Comparison of ENCODE assay signal across 12 cellular contexts in genomic region chr6:85580104-85580877, GRCh38. TPM values are rescaled to one million over a fixed set of nuclear protein-coding genes. Genes with fewer than 3 reads are reported as not detected.
DNase-seq lines count a peak whose midpoint lies in the region; ATAC-seq, FAIRE-seq and TF ChIP-seq lines count a peak whose summit lies in the region.
"Had no signal": no experiment of that assay in that cellular context is flagged by ENCODE, and none has a peak within 500 bp of the region (broad histone marks: within the 10 kb centered on the region; RNA-seq: fewer than 3 reads in every experiment).

No MANE protein-coding gene starts in this region.

- in situ Hi-C loops in GM23248 (cut with MboI), result no loop called here

- ATAC-seq in GM18498 (IDR thresholded peaks at IDR 0.05; ENCODE audit: unreplicated experiment), result peak; percentile 13

- peaks cover 15% of the 10 kb centered on the region for H4K20me1 ChIP-seq in GM23248 (ENCODE audit: insufficient read depth)

- no peak for TF ChIP-seq RAD21 in liver (IDR thresholded peaks at IDR 0.05)

- H3K4me2 ChIP-seq in GM23248 (ENCODE audit: unreplicated experiment), result no peak overlapping the region

- peaks cover 33% of the 10 kb centered on the region for H3K4me1 Mint-ChIP-seq in HFFc6 (ENCODE audit: low read depth)

- peaks cover 49% of the 10 kb centered on the region for H3K36me3 Mint-ChIP-seq in HFFc6 (ENCODE audit: low read depth)

- TF ChIP-seq CTCF in HFFc6 (IDR thresholded peaks at IDR 0.05) (no peak), adrenal gland (IDR thresholded peaks at IDR 0.05) (no peak), liver (IDR thresholded peaks at IDR 0.05; ENCODE audit: low read depth, low read length, missing input control) (no peak), prostate gland (IDR thresholded peaks at IDR 0.05) (no peak)

- intact Hi-C loops in adrenal gland (cut with DNase I), result no loop called here
- intact Hi-C loops in prostate gland (cut with DNase I), result no loop called here

- peak overlapping the region; percentile 46; the same call in 1 of the 2 replicates for H3K27ac Mint-ChIP-seq in HFFc6

- no peak overlapping the region for H2AFZ ChIP-seq in GM23248

- H3K4me3 ChIP-seq in adrenal gland (no peak overlapping the region), liver (ENCODE audit: low read depth in 1 of 3, low read length in 3 of 3) (no peak overlapping the region), prostate gland (no peak overlapping the region), GM23248 (no peak overlapping the region)

- FAIRE-seq in H54 (lab: Jason Lieb, UNC), result no peak
- FAIRE-seq: islet of Langerhans had no signal

- H3K9me3 Mint-ChIP-seq in HFFc6, result peaks cover 43% of the 10 kb centered on the region

- no peaks in the 10 kb centered on the region for H3K36me3 ChIP-seq in adrenal gland (replicated peaks in 1 of 2)
- H3K36me3 ChIP-seq in liver (ENCODE audit: control insufficient read depth in 4 of 4, insufficient read depth in 3 of 4, low read depth in 1 of 4, low read length in 3 of 4), result no peaks in the 10 kb centered on the region
- no peaks in the 10 kb centered on the region for H3K36me3 ChIP-seq in prostate gland
- H3K36me3 ChIP-seq in GM23248 (ENCODE audit: low read depth), result no peaks in the 10 kb centered on the region

- H3F3A ChIP-seq in GM23248 (ENCODE audit: insufficient read depth), result peaks cover 18% of the 10 kb centered on the region; the same call in 1 of the 2 replicates

- no peaks in the 10 kb centered on the region for H3K27me3 ChIP-seq in adrenal gland
- H3K27me3 ChIP-seq in liver (ENCODE audit: control insufficient read depth in 4 of 4, insufficient read depth in 4 of 4, low read length in 3 of 4), result no peaks in the 10 kb centered on the region
- H3K27me3 ChIP-seq in prostate gland (replicated peaks; ENCODE audit: insufficient read depth), result no peaks in the 10 kb centered on the region
- no peaks in the 10 kb centered on the region for H3K27me3 ChIP-seq in GM23248 (replicated peaks; ENCODE audit: insufficient read depth)

- peaks cover 0 to 15% (median 0%) of the 10 kb centered on the region in 3 donors for H3K9me3 ChIP-seq in adrenal gland (replicated peaks in 1 of 3)
- no peaks in the 10 kb centered on the region for H3K9me3 ChIP-seq in liver (ENCODE audit: control insufficient read depth in 4 of 4, low read length in 3 of 4)
- H3K9me3 ChIP-seq in prostate gland, result no peaks in the 10 kb centered on the region
- H3K9me3 ChIP-seq in GM23248 (ENCODE audit: low read depth), result no peaks in the 10 kb centered on the region

- WGBS in adrenal gland, 4 donors, result 84 to 87% (median 86%) methylated on average over 4 to 5 of the region's 5 CpGs
- WGBS in liver, result 84% methylated on average over 5 of the region's 5 CpGs
- WGBS in prostate gland, result 89% methylated on average over 5 of the region's 5 CpGs
- 94 to 99% methylated on average over 5 of the region's 5 CpGs for WGBS in GM23248 (ENCODE audit: low coverage in 1 of 2, low lambda C conversion rate in 2 of 2, missing lambda C conversion rate in 2 of 2), 2 experiments

- H3K4me1 ChIP-seq in adrenal gland (replicated peaks in 1 of 2) (peaks cover 6 to 33% of the 10 kb centered on the region in 2 donors), liver (ENCODE audit: control insufficient read depth in 4 of 4, insufficient read depth in 4 of 4, low read length in 3 of 4) (peaks cover 12 to 50% (median 26%) of the 10 kb centered on the region in 4 donors), prostate gland (replicated peaks) (no peaks in the 10 kb centered on the region), GM23248 (ENCODE audit: insufficient read depth) (peaks cover 20% of the 10 kb centered on the region; the same call in 1 of the 2 replicates)

- H3K79me2 ChIP-seq in GM23248 (ENCODE audit: insufficient read depth), result peaks cover 100% of the 10 kb centered on the region

- H3K9ac ChIP-seq in liver (ENCODE audit: low read depth in 1 of 2, low read length in 2 of 2) (no peak overlapping the region), GM23248 (no peak overlapping the region)

- no peaks in the 10 kb centered on the region for H3K9me2 ChIP-seq in GM23248 (ENCODE audit: insufficient read depth)

- DNase-seq in HFFc6 (no peak), adrenal gland (peak in 4 of 7 donors; percentile 19 to 35 (median 25)), AML-193 (lab: John Stamatoyannopoulos, UW) (no peak), prostate gland (ENCODE audit: low spot score) (no peak), GM23248 (no peak), H54 (ENCODE audit: insufficient read length, low spot score) (no peak)
- DNase-seq: activated CD8-positive, alpha-beta memory T cell treated with anti-CD3 and anti-CD28 coated beads, Interleukin-2, amount 50 U/mL, for 48 hours; DND-41; NCI-H2227 treated with DMSO at 0.1 percent for 48 hours had no signal

- TF ChIP-seq POLR2A in adrenal gland (IDR thresholded peaks at IDR 0.05), result no peak
- TF ChIP-seq POLR2A in prostate gland (IDR thresholded peaks at IDR 0.05), result no peak
- TF ChIP-seq POLR2A in H54 (IDR thresholded peaks at IDR 0.05; ENCODE audit: low read depth, low read length), result no peak

- H3K27ac ChIP-seq in adrenal gland (peak overlapping the region in 2 of 5 donors; percentile 42 to 70), liver (ENCODE audit: low read depth in 1 of 2, low read length in 2 of 2) (peak overlapping the region; percentile 42 to 69), prostate gland (no peak overlapping the region), GM23248 (no peak overlapping the region)

- H3K27me3 Mint-ChIP-seq in HFFc6 (ENCODE audit: insufficient read depth), result no peaks in the 10 kb centered on the region

- H3K4me3 Mint-ChIP-seq in HFFc6, result peak overlapping the region; percentile 26; the same call in 1 of the 2 replicates

TF ChIP-seq in liver, 16 proteins besides CTCF, POLR2A, EP300 and RAD21:
- TF ChIP-seq FOXA1 (IDR thresholded peaks at IDR 0.05) (peak; percentile 60), HNF4A (conservative IDR thresholded peaks at IDR 0.05) (peak in 1 of 2 donors; percentile 26), RXRA (IDR thresholded peaks at IDR 0.05) (no peak), FOXA2 (IDR thresholded peaks at IDR 0.05) (peak; percentile 88), TAF1 (conservative IDR thresholded peaks at IDR 0.05) (no peak), JUND (IDR thresholded peaks at IDR 0.05) (no peak)

RNA-seq across cellular contexts. Expression of gene SNX14, which starts 13.4 kb away (rescaled TPM):
- 10 to 100 TPM; 60.9 to 69.3 (median 65.3) TPM for total RNA-seq in HFFc6 (2021; fragmentation: NEBNext Ultra II Directional; extraction: Animal tissue kit (Norgen Biotek cat#: 25700))
- total RNA-seq in adrenal gland (100 to 1,000 TPM in 2 of 8 donors, 10 to 100 TPM in 6; 60.0 to 141 (median 78.2) TPM), liver (10 to 100 TPM; 63.2 to 79.1 TPM), prostate gland (10 to 100 TPM; 40.7 to 67.2 TPM)
- polyA plus RNA-seq in adrenal gland (100 to 1,000 TPM in 2 of 3 donors, 10 to 100 TPM in 1; 86.6 to 192 (median 105) TPM), liver (10 to 100 TPM; 30.5 to 42.3 TPM), GM23248 (2016; fragmentation: Nextera tagmentation; extraction: Ambion mirVana) (68.3 and 70.6 TPM in 2 replicates)
- 70.1 and 72.4 TPM in 2 replicates for total RNA-seq in GM23248 (2014; rRNA removed; shearing (Covaris generic))

Comparison
In these comparisons a context has a peak if more than half of its experiments do, and no peak if none do; other contexts are left out.
1. DNase-seq: peak in adrenal gland (4 of 7); none in HFFc6 (single experiment), AML-193 (0 of 2), prostate gland (single experiment), GM23248 (single experiment) and H54 (single experiment).
2. H3K27ac ChIP-seq: peak in liver (2 of 2); none in prostate gland (0 of 2) and GM23248 (single experiment).